Comparison of ENCODE assay signal across 19 cellular contexts in the genomic region with DNA sequence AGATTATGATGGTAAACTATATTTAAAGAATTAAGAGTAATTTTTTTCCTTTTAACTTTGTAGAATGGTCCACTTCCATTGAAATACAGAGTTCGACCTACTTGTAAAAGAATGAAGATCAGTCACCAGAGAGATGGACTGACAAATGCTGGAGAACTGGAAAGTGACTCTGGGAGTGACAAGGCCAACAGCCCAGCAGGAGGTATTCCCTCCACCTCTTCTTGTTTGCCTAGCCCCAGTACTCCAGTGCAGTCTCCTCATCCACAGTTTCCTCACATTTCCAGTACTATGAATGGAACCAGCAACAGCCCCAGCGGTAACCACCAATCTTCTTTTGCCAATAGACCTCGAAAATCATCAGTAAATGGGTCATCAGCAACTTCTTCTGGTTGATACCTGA. TPM values are rescaled to one million over a fixed set of nuclear protein-coding genes. Genes with fewer than 3 reads are reported as not detected.
DNase-seq lines count a peak whose midpoint lies in the region; ATAC-seq, FAIRE-seq and TF ChIP-seq lines count a peak whose summit lies in the region.
"Had no signal": no experiment of that assay in that cellular context is flagged by ENCODE, and none has a peak within 500 bp of the region (broad histone marks: within the 10 kb centered on the region; RNA-seq: fewer than 3 reads in every experiment).

No MANE protein-coding gene starts in this region.

- peaks cover 0 to 31% (median 6%) of the 10 kb centered on the region in 11 experiments; a peak in 10 of 22 replicates for H3K36me3 ChIP-seq in BLaER1 treated with 17β-estradiol and CSF1 and Interleukin-3, amounts not matched to agents 10 nM and 100 nM
- H3K36me3 ChIP-seq in Loucy (ENCODE audit: insufficient read depth, low read length) = peaks cover 38% of the 10 kb centered on the region
- peaks cover 54% of the 10 kb centered on the region for H3K36me3 ChIP-seq in K562 (ENCODE audit: control insufficient read depth, insufficient read depth, low read length)

- TSS peak; percentile 0 for BruUV-seq in K562 (replicated peaks; lab: Mats Ljungman, UMichigan)

- ATAC-seq in K562 = no peak
- ATAC-seq in HG02981 (IDR thresholded peaks at IDR 0.05; ENCODE audit: unreplicated experiment) = no peak
- ATAC-seq: CD8-positive, alpha-beta T cell; HCT116 had no signal

- H2AFZ ChIP-seq in Loucy (ENCODE audit: low read length) (no peak overlapping the region), K562 (ENCODE audit: low read depth, low read length) (no peak overlapping the region)
- H2AFZ ChIP-seq: GM23248 had no signal

- in situ Hi-C loops in K562 (cut with MboI) = no loop called here

- H3K27me3 ChIP-seq in BLaER1 treated with 17β-estradiol and CSF1 and Interleukin-3, amounts not matched to agents 10 nM and 100 nM = peaks cover 94 to 100% (median 98%) of the 10 kb centered on the region in 11 experiments
- no peaks in the 10 kb centered on the region for H3K27me3 ChIP-seq in Loucy (ENCODE audit: insufficient read depth, low read length, poor library complexity, severe bottlenecking)
- H3K27me3 ChIP-seq in K562 (ENCODE audit: control insufficient read depth in 2 of 2, insufficient read depth in 2 of 2, low read length in 2 of 2) = no peaks in the 10 kb centered on the region
- H3K27me3 ChIP-seq: BE2C had no signal

- H3K4me1 ChIP-seq in BLaER1 treated with 17β-estradiol and CSF1 and Interleukin-3, amounts not matched to agents 10 nM and 100 nM = peaks cover 7 to 33% (median 9%) of the 10 kb centered on the region in 10 experiments; a peak in 19 of 20 replicates
- peaks cover 35% of the 10 kb centered on the region for H3K4me1 ChIP-seq in Loucy (ENCODE audit: insufficient read depth, low read length, poor library complexity, severe bottlenecking)
- H3K4me1 ChIP-seq in K562 (replicated peaks in 1 of 2; ENCODE audit: control insufficient read depth in 2 of 2, insufficient read depth in 2 of 2, low read length in 2 of 2) = peaks cover 6 to 8% of the 10 kb centered on the region in 2 experiments; a peak in 3 of 5 replicates

- WGBS in K562 (ENCODE audit: insufficient coverage, low coverage, missing lambda C conversion rate) = 92% methylated on average over 3 of the region's 3 CpGs

- peaks cover 0 to 27% (median 19%) of the 10 kb centered on the region in 11 experiments; a peak in 17 of 22 replicates for H4K20me1 ChIP-seq in BLaER1 treated with 17β-estradiol and CSF1 and Interleukin-3, amounts not matched to agents 10 nM and 100 nM
- peaks cover 17% of the 10 kb centered on the region for H4K20me1 ChIP-seq in Loucy (ENCODE audit: insufficient read depth, low read length, poor library complexity, severe bottlenecking)
- 0 out of 2 replicates have a peak, but pooled peaks cover 6% of the 10 kb centered on the region for H4K20me1 ChIP-seq in K562 (replicated peaks; ENCODE audit: control insufficient read depth, insufficient read depth, low read length)

- no peak for TF ChIP-seq POLR2A in K562 (conservative IDR thresholded peaks at IDR 0.05)

- H3K9me1 ChIP-seq in K562 (ENCODE audit: control insufficient read depth, insufficient read depth, low read length) = no peaks in the 10 kb centered on the region

- H3K4me2 ChIP-seq in BLaER1 treated with 17β-estradiol and CSF1 and Interleukin-3, amounts not matched to agents 10 nM and 100 nM = peak overlapping the region; percentile 59 to 76 (median 70)
- H3K4me2 ChIP-seq in Loucy (ENCODE audit: low read depth, low read length, poor library complexity, severe bottlenecking) (peak overlapping the region; percentile 16), K562 (ENCODE audit: insufficient read depth, low read length) (no peak overlapping the region)

- intact Hi-C loops in K562 (cut with micrococcal nuclease) = no loop called here

- DNase-seq in K562 (ENCODE audit: extremely low read depth in 1 of 4, low spot score in 3 of 4) = peak in 1 of 4 experiments; percentile 13
- DNase-seq in kidney glomerular epithelial cell (lab: John Stamatoyannopoulos, UW) = no peak
- DNase-seq in T-helper 1 cell = no peak
- DNase-seq: BE2C; Caco-2; CD4-positive, CD25-positive, alpha-beta regulatory T cell; CD8-positive, alpha-beta T cell; DMS153; DND-41; GM23248; H9 had no signal

- no peak for TF ChIP-seq CTCF in Loucy (conservative IDR thresholded peaks at IDR 0.05; ENCODE audit: low read length)
- TF ChIP-seq CTCF in K562 (IDR thresholded peaks at IDR 0.05 in 2 of 3, conservative IDR thresholded peaks at IDR 0.05 in 1 of 3; ENCODE audit: insufficient read depth in 2 of 3, low read depth in 1 of 3, low read length in 3 of 3) = no peak

- H3K9me3 ChIP-seq in BLaER1 treated with 17β-estradiol and CSF1 and Interleukin-3, amounts not matched to agents 10 nM and 100 nM (replicated peaks in 1 of 11) = peaks cover 3 to 9% (median 5%) of the 10 kb centered on the region in 11 experiments; a peak in 18 of 22 replicates
- no peaks in the 10 kb centered on the region for H3K9me3 ChIP-seq in Loucy (ENCODE audit: insufficient read depth, low read depth, low read length)
- H3K9me3 ChIP-seq in K562 (replicated peaks; ENCODE audit: control insufficient read depth, insufficient read depth, low read depth, low read length) = no peaks in the 10 kb centered on the region; the same call in 1 of the 2 replicates
- H3K9me3 ChIP-seq: BE2C, Caco-2 had no signal

- peak overlapping the region; percentile 54 to 86 (median 76); a peak in 21 of 22 replicates for H3K9ac ChIP-seq in BLaER1 treated with 17β-estradiol and CSF1 and Interleukin-3, amounts not matched to agents 10 nM and 100 nM
- H3K9ac ChIP-seq in Loucy (ENCODE audit: low read depth, low read length, poor library complexity, severe bottlenecking) = no peak overlapping the region
- H3K9ac ChIP-seq in K562 (ENCODE audit: insufficient read depth in 1 of 2, low read depth in 2 of 2, low read length in 2 of 2) = no peak overlapping the region
- H3K9ac ChIP-seq: GM23248 had no signal

- H3K9me2 ChIP-seq in Loucy (replicated peaks; ENCODE audit: low read depth, low read length) = no peaks in the 10 kb centered on the region

- TF ChIP-seq RAD21 in K562 (CRISPR knock-in tag; conservative IDR thresholded peaks at IDR 0.05 in 1 of 2, IDR thresholded peaks at IDR 0.05 in 1 of 2) = no peak

- H3K4me3 ChIP-seq in BLaER1 treated with 17β-estradiol and CSF1 and Interleukin-3, amounts not matched to agents 10 nM and 100 nM = peak overlapping the region; percentile 20 to 66 (median 56); a peak in 17 of 20 replicates
- H3K4me3 ChIP-seq in Loucy (ENCODE audit: low read length, poor library complexity, severe bottlenecking) = peak overlapping the region; percentile 25
- no peak overlapping the region for H3K4me3 ChIP-seq in K562
- H3K4me3 ChIP-seq: GM23248 had no signal

- no peak for FAIRE-seq in K562 (lab: Jason Lieb, UNC)
- FAIRE-seq: A204.1, GM12892 had no signal

- peaks cover 84% of the 10 kb centered on the region for H3K79me2 ChIP-seq in Loucy (ENCODE audit: insufficient read depth, low read length)
- H3K79me2 ChIP-seq in K562 (ENCODE audit: control insufficient read depth, insufficient read depth, low read length) = peaks cover 28% of the 10 kb centered on the region

- no peak for TF ChIP-seq EP300 in K562 (IDR thresholded peaks at IDR 0.05; ENCODE audit: low read length)

- CTCF ChIA-PET in K562 (lab: Yijun Ruan, JAX; ENCODE audit: low intra/inter-chr PET ratio) = no interaction called here

- POLR2A ChIA-PET in K562 (lab: Yijun Ruan, JAX) = no interaction called here

- H3F3A ChIP-seq in Loucy (ENCODE audit: low read depth) = peaks cover 8% of the 10 kb centered on the region; the same call in 1 of the 2 replicates

- peak overlapping the region in 10 of 11 experiments; percentile 45 to 98 (median 95); a peak in 20 of 22 replicates for H3K27ac ChIP-seq in BLaER1 treated with 17β-estradiol and CSF1 and Interleukin-3, amounts not matched to agents 10 nM and 100 nM
- no peak overlapping the region for H3K27ac ChIP-seq in K562 (ENCODE audit: extremely low read depth, low read depth, low read length)
- H3K27ac ChIP-seq: C4-2B, GM23248 had no signal

RNA-seq across cellular contexts. Expression of a gene that starts 8.3 kb away (rescaled TPM):
- 33.8 and 136 TPM in 2 replicates for total RNA-seq in K562 (2011; cell fraction: chromatin; rRNA removed; ENCODE audit: low replicate concordance)
- total RNA-seq in K562 (2011; cell fraction: nucleolus; rRNA removed) = 16.8 and 23.9 TPM in 2 replicates
- 36.0 and 42.4 TPM in 2 replicates for total RNA-seq in K562 (2011; cell fraction: nucleoplasm; rRNA removed)
- total RNA-seq in K562 (2014; rRNA removed) (55.4 and 56.3 TPM in 2 replicates), K562 (2014; rRNA removed; fragmentation: Illumina TruSeq; extraction: Trizol) (91.5 and 95.1 TPM in 2 replicates), K562 (2015; rRNA removed; fragmentation: Illumina TruSeq; extraction: Trizol) (96.4 and 103 TPM in 2 replicates), K562 (2021) (73.8 and 82.1 TPM in 2 replicates)
- polyA plus RNA-seq in K562 (2011; rRNA removed) (66.4 and 70.8 TPM in 2 replicates), K562 (2014; fragmentation: Illumina TruSeq; extraction: Trizol) (64.2 and 84.2 TPM in 2 replicates), K562 (2014; fragmentation: Nextera tagmentation; extraction: Ambion mirVana) (10 to 100 TPM; 21.4 to 30.0 TPM), K562 (2014; rRNA removed) (62.7 TPM in 2 replicates)
- 33.3 and 41.2 TPM in 2 replicates for polyA plus RNA-seq in K562 (2011; cell fraction: cytosol; rRNA removed)
- 77.4 and 118 TPM in 2 replicates for polyA plus RNA-seq in K562 (2011; cell fraction: nucleus; rRNA removed)
- 63.7 and 89.6 TPM in 2 replicates for polyA plus RNA-seq in K562 (2012)
- polyA minus RNA-seq in K562 (2011; rRNA and poly(A)+ RNA removed) = 117 and 139 TPM in 2 replicates
- polyA minus RNA-seq in K562 (2011; cell fraction: cytosol; rRNA and poly(A)+ RNA removed) = 33.7 and 33.9 TPM in 2 replicates
- 23.8 and 55.0 TPM in 2 replicates for polyA minus RNA-seq in K562 (2011; cell fraction: nucleus; rRNA and poly(A)+ RNA removed)

RNA-seq across cellular contexts. Expression of a gene that starts 13.0 kb away (rescaled TPM):
- 36.2 and 67.3 TPM in 2 replicates for total RNA-seq in K562 (2011; cell fraction: chromatin; rRNA removed; ENCODE audit: low replicate concordance)
- total RNA-seq in K562 (2011; cell fraction: nucleolus; rRNA removed) = 25.8 and 35.8 TPM in 2 replicates
- total RNA-seq in K562 (2011; cell fraction: nucleoplasm; rRNA removed) = 39.6 and 49.1 TPM in 2 replicates
- total RNA-seq in K562 (2014; rRNA removed) (50.7 and 51.3 TPM in 2 replicates), K562 (2014; rRNA removed; fragmentation: Illumina TruSeq; extraction: Trizol) (78.6 and 80.1 TPM in 2 replicates), K562 (2015; rRNA removed; fragmentation: Illumina TruSeq; extraction: Trizol) (77.5 and 85.9 TPM in 2 replicates), K562 (2021) (69.4 and 82.0 TPM in 2 replicates)
- polyA plus RNA-seq in K562 (2011; rRNA removed) (69.1 and 79.2 TPM in 2 replicates), K562 (2014; fragmentation: Illumina TruSeq; extraction: Trizol) (63.2 and 70.3 TPM in 2 replicates), K562 (2014; fragmentation: Nextera tagmentation; extraction: Ambion mirVana) (100 to 1,000 TPM; 216 to 217 TPM), K562 (2014; rRNA removed) (72.5 and 80.5 TPM in 2 replicates)
- polyA plus RNA-seq in K562 (2011; cell fraction: cytosol; rRNA removed) = 16.4 and 26.1 TPM in 2 replicates
- 51.2 and 103 TPM in 2 replicates for polyA plus RNA-seq in K562 (2011; cell fraction: nucleus; rRNA removed)
- 79.7 and 98.3 TPM in 2 replicates for polyA plus RNA-seq in K562 (2012)
- 19.3 and 21.8 TPM in 2 replicates for polyA minus RNA-seq in K562 (2011; rRNA and poly(A)+ RNA removed)
- polyA minus RNA-seq in K562 (2011; cell fraction: cytosol; rRNA and poly(A)+ RNA removed) = 2.6 and 3.9 TPM in 2 replicates
- 23.8 and 53.2 TPM in 2 replicates for polyA minus RNA-seq in K562 (2011; cell fraction: nucleus; rRNA and poly(A)+ RNA removed)

RNA-seq across cellular contexts. Expression of a gene that starts 16.1 kb away (rescaled TPM):
- total RNA-seq in K562 (2011; cell fraction: chromatin; rRNA removed; ENCODE audit: low replicate concordance) = 7.9 and 17.0 TPM in 2 replicates
- total RNA-seq in K562 (2011; cell fraction: nucleolus; rRNA removed) = 2.3 and 5.8 TPM in 2 replicates
- total RNA-seq in K562 (2011; cell fraction: nucleoplasm; rRNA removed) = 11.3 and 23.9 TPM in 2 replicates
- 3.5 and 4.2 TPM in 2 replicates for total RNA-seq in K562 (2014; rRNA removed)
- total RNA-seq in K562 (2014; rRNA removed; fragmentation: Illumina TruSeq; extraction: Trizol) = 11.8 and 12.7 TPM in 2 replicates
- 8.1 and 12.0 TPM in 2 replicates for total RNA-seq in K562 (2015; rRNA removed; fragmentation: Illumina TruSeq; extraction: Trizol)
- 6.6 and 7.5 TPM in 2 replicates for total RNA-seq in K562 (2021)
- 0.30 and 4.7 TPM in 2 replicates for polyA plus RNA-seq in K562 (2011; rRNA removed)
- polyA plus RNA-seq in K562 (2011; cell fraction: cytosol; rRNA removed) = 0.09 and 0.92 TPM in 2 replicates
- 0.55 and 2.5 TPM in 2 replicates for polyA plus RNA-seq in K562 (2011; cell fraction: nucleus; rRNA removed)
- polyA plus RNA-seq in K562 (2012) = 8.6 and 28.1 TPM in 2 replicates
- 12.9 and 15.7 TPM in 2 replicates for polyA plus RNA-seq in K562 (2014; fragmentation: Illumina TruSeq; extraction: Trizol)
- polyA plus RNA-seq in K562 (2014; fragmentation: Nextera tagmentation; extraction: Ambion mirVana) = 10 to 100 TPM; 17.5 to 23.1 TPM
- polyA plus RNA-seq in K562 (2014; rRNA removed) = 10.5 and 11.2 TPM in 2 replicates
- polyA minus RNA-seq in K562 (2011; rRNA and poly(A)+ RNA removed) = 0.12 and 2.5 TPM in 2 replicates
- 1.0 TPM in 1 of 2 replicates, not detected in the other for polyA minus RNA-seq in K562 (2011; cell fraction: cytosol; rRNA and poly(A)+ RNA removed)
- 0.33 and 3.5 TPM in 2 replicates for polyA minus RNA-seq in K562 (2011; cell fraction: nucleus; rRNA and poly(A)+ RNA removed)
- total RNA-seq: CD4-positive, CD25-positive, alpha-beta regulatory T cell; CD8-positive, alpha-beta T cell; GM23248 had no signal
- polyA plus RNA-seq: AG04450, GM23248 had no signal

Comparison
In these comparisons a context has a peak if more than half of its experiments do, and no peak if none do; other contexts are left out.
1. H3K9ac ChIP-seq: peak in BLaER1 treated with 17β-estradiol and CSF1 and Interleukin-3, amounts not matched to agents 10 nM and 100 nM (11 of 11); none in Loucy (single experiment) and K562 (0 of 2).